Comparison of ENCODE assay signal across 8 cellular contexts in genomic region chr5:157915638-157916037, GRCh38. TPM values are rescaled to one million over a fixed set of nuclear protein-coding genes. Genes with fewer than 3 reads are reported as not detected.
DNase-seq lines count a peak whose midpoint lies in the region; ATAC-seq and TF ChIP-seq lines count a peak whose summit lies in the region.

No MANE protein-coding gene starts in this region.

- DNase-seq in NCI-H2081 (lab: John Stamatoyannopoulos, UW) = peak; percentile 77 to 83
- DNase-seq in NCI-H2081 treated with DMSO at 0.1 percent for 48 hours (lab: John Stamatoyannopoulos, UW) = no peak
- peak; percentile 71 for DNase-seq in colonic mucosa
- DNase-seq in lower lobe of right lung = peak; percentile 91
- DNase-seq in upper lobe of left lung = peak in 1 of 2 donors; percentile 96
- no peak for DNase-seq in stimulated activated CD4-positive, alpha-beta T cell treated with anti-CD3 and anti-CD28 coated beads, Interleukin-2, amount 100 ng/mL, for 48 hours
- DNase-seq in stimulated activated CD4-positive, alpha-beta T cell treated with anti-CD3 and anti-CD28 coated beads, Interleukin-4, amount 100 ng/mL, for 4 hours = no peak
- no peak for DNase-seq in activated T-cell treated with anti-CD3 and anti-CD28 coated beads, Interleukin-2, amount 50 U/mL, for 4 hours

- no peak overlapping the region for H3K9ac ChIP-seq in colonic mucosa (ENCODE audit: low read depth in 2 of 2, low read length in 2 of 2)

- no peaks in the 10 kb centered on the region for H3K9me3 Mint-ChIP-seq in activated T-cell treated with anti-CD3 and anti-CD28 coated beads, Interleukin-2, amount 50 U/mL, for 4 hours

- H3K27me3 Mint-ChIP-seq in activated T-cell treated with anti-CD3 and anti-CD28 coated beads, Interleukin-2, amount 50 U/mL, for 4 hours (ENCODE audit: low read depth) = no peaks in the 10 kb centered on the region

- H3K27me3 ChIP-seq in colonic mucosa = no peaks in the 10 kb centered on the region
- no peaks in the 10 kb centered on the region for H3K27me3 ChIP-seq in lower lobe of right lung (ENCODE audit: low read depth)
- H3K27me3 ChIP-seq in upper lobe of left lung = no peaks in the 10 kb centered on the region

- no peak for TF ChIP-seq CTCF in colonic mucosa (IDR thresholded peaks at IDR 0.05)
- no peak for TF ChIP-seq CTCF in lower lobe of right lung (IDR thresholded peaks at IDR 0.05)
- TF ChIP-seq CTCF in upper lobe of left lung (IDR thresholded peaks at IDR 0.05) = peak in 1 of 6 experiments; percentile 7

- H3K4me1 Mint-ChIP-seq in activated T-cell treated with anti-CD3 and anti-CD28 coated beads, Interleukin-2, amount 50 U/mL, for 4 hours (ENCODE audit: low read depth) = peaks cover 26% of the 10 kb centered on the region

- H3K36me3 Mint-ChIP-seq in activated T-cell treated with anti-CD3 and anti-CD28 coated beads, Interleukin-2, amount 50 U/mL, for 4 hours (ENCODE audit: insufficient read depth) = no peaks in the 10 kb centered on the region

- H3K4me3 Mint-ChIP-seq in activated T-cell treated with anti-CD3 and anti-CD28 coated beads, Interleukin-2, amount 50 U/mL, for 4 hours = no peak overlapping the region

- TF ChIP-seq POLR2A in upper lobe of left lung (IDR thresholded peaks at IDR 0.05) = no peak

- WGBS in upper lobe of left lung, 2 donors = 28 to 35% methylated on average over 3 to 4 of the region's 4 CpGs

- no peaks in the 10 kb centered on the region for H3K36me3 ChIP-seq in colonic mucosa
- no peaks in the 10 kb centered on the region for H3K36me3 ChIP-seq in lower lobe of right lung
- H3K36me3 ChIP-seq in upper lobe of left lung = no peaks in the 10 kb centered on the region

- H3K4me3 ChIP-seq in colonic mucosa (no peak overlapping the region), lower lobe of right lung (no peak overlapping the region), upper lobe of left lung (no peak overlapping the region)

- no peaks in the 10 kb centered on the region for H3K9me3 ChIP-seq in colonic mucosa
- H3K9me3 ChIP-seq in lower lobe of right lung = no peaks in the 10 kb centered on the region
- no peaks in the 10 kb centered on the region for H3K9me3 ChIP-seq in upper lobe of left lung

- H3K4me1 ChIP-seq in colonic mucosa (peaks cover 21% of the 10 kb centered on the region), lower lobe of right lung (peaks cover 62% of the 10 kb centered on the region), upper lobe of left lung (peaks cover 22 to 72% (median 49%) of the 10 kb centered on the region in 4 donors)

- ATAC-seq in lower lobe of right lung (peak; percentile 78 to 88), upper lobe of left lung (ENCODE audit: low FRiP score in 2 of 2) (peak; percentile 65 to 89)
- ATAC-seq in activated T-cell treated with anti-CD3 and anti-CD28 coated beads, Interleukin-2, amount 50 U/mL, for 4 hours = no peak

- intact Hi-C loops in colonic mucosa (cut with DNase I) = no loop called here
- intact Hi-C loops in lower lobe of right lung (cut with DNase I) = loop anchor here (10.0 kb wide), 1 partner anchor 61 kb away; the partner anchor contains the start of gene CLINT1

- peak in 1 of 4 donors; percentile 82 for TF ChIP-seq EP300 in upper lobe of left lung (IDR thresholded peaks at IDR 0.05)

- H3K27ac ChIP-seq in colonic mucosa = no peak overlapping the region
- no peak overlapping the region for H3K27ac ChIP-seq in lower lobe of right lung
- peak overlapping the region in 3 of 4 donors; percentile 15 to 42 (median 22) for H3K27ac ChIP-seq in upper lobe of left lung

RNA-seq across cellular contexts. Expression of gene CLINT1, which starts 56.7 kb away (rescaled TPM):
- total RNA-seq in colonic mucosa (100 to 1,000 TPM; 127 to 183 TPM), lower lobe of right lung (79.2 TPM), upper lobe of left lung (100 to 1,000 TPM in 4 of 6 donors, 10 to 100 TPM in 2; 66.2 to 211 (median 123) TPM)
- total RNA-seq in activated T-cell treated with anti-CD3 and anti-CD28 coated beads, Interleukin-2, amount 50 U/mL, for 4 hours = 10 to 100 TPM; 90.0 to 99.1 (median 92.5) TPM

Comparison
In these comparisons a context has a peak if more than half of its experiments do, and no peak if none do; other contexts are left out.
1. DNase-seq: peak in NCI-H2081 (2 of 2), colonic mucosa (single experiment) and lower lobe of right lung (single experiment); none in NCI-H2081 treated with DMSO at 0.1 percent for 48 hours (single experiment), stimulated activated CD4-positive, alpha-beta T cell treated with anti-CD3 and anti-CD28 coated beads, Interleukin-2, amount 100 ng/mL, for 48 hours (0 of 2), stimulated activated CD4-positive, alpha-beta T cell treated with anti-CD3 and anti-CD28 coated beads, Interleukin-4, amount 100 ng/mL, for 4 hours (0 of 2) and activated T-cell treated with anti-CD3 and anti-CD28 coated beads, Interleukin-2, amount 50 U/mL, for 4 hours (single experiment).
2. H3K27ac ChIP-seq: peak in upper lobe of left lung (3 of 4); none in colonic mucosa (single experiment) and lower lobe of right lung (single experiment).
3. ATAC-seq: peak in lower lobe of right lung (2 of 2) and upper lobe of left lung (2 of 2); none in activated T-cell treated with anti-CD3 and anti-CD28 coated beads, Interleukin-2, amount 50 U/mL, for 4 hours (0 of 2).